ENCODE assay signal across 9 cellular contexts in the genomic region with DNA sequence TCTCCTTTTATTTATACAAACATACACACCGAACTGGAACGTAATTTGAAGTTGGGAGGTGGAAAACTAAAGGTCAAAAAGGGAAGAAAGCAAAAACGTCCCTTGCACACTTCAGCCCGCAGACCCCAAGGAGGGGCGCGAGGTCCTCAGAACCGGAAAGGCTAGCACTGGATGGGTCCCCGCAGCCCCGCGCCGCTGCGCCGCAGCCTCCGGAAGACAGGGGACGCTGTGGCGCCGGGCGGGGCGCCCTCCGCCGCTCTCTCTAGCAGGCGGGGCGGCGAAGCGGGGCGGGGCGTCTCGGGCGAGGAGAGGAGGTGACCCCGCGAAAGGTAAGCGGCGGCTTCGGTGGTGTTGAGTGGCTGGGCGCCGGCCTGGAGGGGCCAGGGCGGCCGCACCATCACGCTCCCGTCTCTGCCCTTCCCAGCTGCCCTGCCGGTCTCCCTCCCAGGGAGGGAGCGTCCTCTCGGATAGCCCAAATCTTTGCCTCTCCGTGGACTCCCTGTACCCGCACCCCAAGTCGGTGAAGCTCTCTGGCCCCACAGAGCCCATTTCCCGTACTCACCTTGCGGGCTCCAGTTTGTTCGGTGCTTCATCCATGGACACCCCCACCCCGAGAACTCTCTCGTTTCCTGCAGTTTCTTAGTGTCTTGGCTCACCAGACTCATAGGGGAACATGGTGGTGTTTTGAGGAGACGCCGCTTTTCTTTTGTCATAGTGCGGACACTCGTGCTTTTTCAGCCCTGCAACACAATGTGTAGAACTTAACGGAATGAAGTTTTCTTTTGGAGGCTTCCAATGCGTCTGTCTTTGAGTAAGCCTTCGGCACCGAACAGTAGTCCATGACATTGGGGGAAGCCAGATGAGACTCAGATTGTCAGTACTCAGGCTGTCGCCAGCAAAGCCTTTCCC. TPM values are rescaled to one million over a fixed set of nuclear protein-coding genes. Genes with fewer than 3 reads are reported as not detected.
A peak's percentile ranks its signal among the peaks of the same experiment; 100 is the strongest.
DNase-seq lines count a peak whose midpoint lies in the region; ATAC-seq, FAIRE-seq and TF ChIP-seq lines count a peak whose summit lies in the region.
"Had no signal": no experiment of that assay in that cellular context is flagged by ENCODE, and none has a peak within 500 bp of the region (broad histone marks: within the 10 kb centered on the region; RNA-seq: fewer than 3 reads in every experiment).

A gene with protein sequence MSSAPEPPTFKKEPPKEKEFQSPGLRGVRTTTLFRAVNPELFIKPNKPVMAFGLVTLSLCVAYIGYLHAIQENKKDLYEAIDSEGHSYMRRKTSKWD (plus strand): TSS at position 285 of the 909 bp plus-strand sequence. CDS start 14,444 bp downstream, outside the sequence.

- H3K4me3 Mint-ChIP-seq in activated B cell treated with CpG ODN at 0.5 μM for 24 hours: peak within 1 kb of the TSS; percentile 98

- H3K4me1 Mint-ChIP-seq in activated B cell treated with CpG ODN at 0.5 μM for 24 hours: peaks cover 25% of the 10 kb centered on the region

- H3K9me3 Mint-ChIP-seq in activated B cell treated with CpG ODN at 0.5 μM for 24 hours: no peaks in the 10 kb centered on the region

- peak within 1 kb of the TSS; percentile 87 to 94 for H3K9ac ChIP-seq in kidney (ENCODE audit: low read length in 2 of 2)

- H3K27ac ChIP-seq in caudate nucleus (ENCODE audit: low read depth, low read length) (no peak within 1 kb of the TSS), kidney (ENCODE audit: low read depth in 2 of 2, low read length in 2 of 2) (peak within 1 kb of the TSS; percentile 70 to 75)

- no peaks in the 10 kb centered on the region for H3K4me1 ChIP-seq in kidney (ENCODE audit: control insufficient read depth in 1 of 2, insufficient read depth in 1 of 2, low read depth in 1 of 2, low read length in 2 of 2)

- H3K27ac Mint-ChIP-seq in activated B cell treated with CpG ODN at 0.5 μM for 24 hours: peak within 1 kb of the TSS; percentile 90

- H3K9me3 ChIP-seq in kidney (ENCODE audit: control insufficient read depth in 1 of 2, low read length in 2 of 2): no peaks in the 10 kb centered on the region

- H3K36me3 ChIP-seq in kidney (ENCODE audit: control insufficient read depth in 1 of 2, insufficient read depth in 2 of 2, low read length in 2 of 2): no peaks in the 10 kb centered on the region

- H3K36me3 Mint-ChIP-seq in activated B cell treated with CpG ODN at 0.5 μM for 24 hours (ENCODE audit: low read depth): peaks cover 6% of the 10 kb centered on the region

- TF ChIP-seq CTCF in activated B cell treated with CpG ODN at 0.5 μM for 24 hours (IDR thresholded peaks at IDR 0.05) (peak; percentile 79), kidney (IDR thresholded peaks at IDR 0.05; ENCODE audit: borderline replicate concordance, extremely low read depth, insufficient read depth) (peak; percentile 92)

- H3K4me3 ChIP-seq in kidney (ENCODE audit: low read length in 2 of 2): peak within 1 kb of the TSS; percentile 97 to 99

- POLR2A ChIA-PET in activated B cell treated with CpG ODN at 0.5 μM for 24 hours (lab: Charles Lee): interaction anchor here (0.6 to 1.2 kb wide), 3 partner anchors 17 to 1759 kb away, joined by 3 to 4 read pairs (median 3); no protein-coding TSS in a partner anchor

- ATAC-seq in GM18867 (IDR thresholded peaks at IDR 0.05; ENCODE audit: unreplicated experiment) (peak; percentile 99), HG03095 (IDR thresholded peaks at IDR 0.05; ENCODE audit: unreplicated experiment) (peak; percentile 100), activated B cell treated with CpG ODN at 0.5 μM for 24 hours (ENCODE audit: low read depth) (peak; percentile 100)

- CTCF ChIA-PET in activated B cell treated with CpG ODN at 0.5 μM for 24 hours (lab: Charles Lee): interaction anchor here (0.7 kb wide), 1 partner anchor 99 kb away, joined by 3 read pairs; no protein-coding TSS in a partner anchor

- no peak for FAIRE-seq in kidney (lab: Jason Lieb, UNC)
- FAIRE-seq: TTC549 had no signal

- H3K27me3 Mint-ChIP-seq in activated B cell treated with CpG ODN at 0.5 μM for 24 hours: no peaks in the 10 kb centered on the region

- peak; percentile 92 for DNase-seq in AG08396 (ENCODE audit: low spot score)
- DNase-seq in NCI-H2171 treated with DMSO at 0.1 percent for 48 hours (lab: John Stamatoyannopoulos, UW): peak; percentile 78
- DNase-seq in activated B cell treated with CpG ODN at 0.5 μM for 24 hours: peak; percentile 89
- peak in 59 of 61 donors; percentile 17 to 82 (median 59) for DNase-seq in caudate nucleus (lab: John Stamatoyannopoulos, UW)
- peak; percentile 94 for DNase-seq in kidney
- peak; percentile 70 to 87 for DNase-seq in stimulated activated CD4-positive, alpha-beta T cell treated with anti-CD3 and anti-CD28 coated beads, Interleukin-15, amount 100 ng/mL, for 1 hour (ENCODE audit: low read depth in 1 of 2, low spot score in 1 of 2)

- intact Hi-C loops in activated B cell treated with CpG ODN at 0.5 μM for 24 hours (cut with micrococcal nuclease) (loop anchor here (1.0 to 5.0 kb wide), 7 partner anchors 60 to 380 kb away; a partner anchor contains a TSS), kidney (cut with DNase I) (no loop called here)

RNA-seq across cellular contexts. Expression of the gene that starts here (rescaled TPM):
- 11.1 and 14.4 TPM in 2 replicates for total RNA-seq in activated B cell treated with CpG ODN at 0.5 μM for 24 hours
- 10.5 TPM for total RNA-seq in kidney
- 14.6 TPM for polyA plus RNA-seq in kidney (ENCODE audit: insufficient read depth, low read depth, low replicate concordance)
